Comparison of ENCODE assay signal across 17 cellular contexts in genomic region chr11:65185166-65185565, GRCh38. TPM values are rescaled to one million over a fixed set of nuclear protein-coding genes. Genes with fewer than 3 reads are reported as not detected.
"Had no signal": no experiment of that assay in that cellular context is flagged by ENCODE, and none has a peak within 500 bp of the region (broad histone marks: within the 10 kb centered on the region; RNA-seq: fewer than 3 reads in every experiment).

No MANE protein-coding gene starts in this region.

- ATAC-seq: natural killer cell had no signal

- H2AFZ ChIP-seq: hepatocyte had no signal

- H3K27me3 Mint-ChIP-seq: activated CD4-positive, alpha-beta memory T cell treated with anti-CD3 and anti-CD28 coated beads for 36 hours; stimulated activated naive CD8-positive, alpha-beta T cell treated with anti-CD3 and anti-CD28 coated beads, Interleukin-15, Interleukin-2, amounts not matched to agents 100 ng/mL and 50 ng/mL, for 24 hours had no signal

- H3K27me3 ChIP-seq: adrenal gland, hepatocyte had no signal

- H3K9me3 ChIP-seq: adrenal gland had no signal

- H3K27ac ChIP-seq: adrenal gland, hepatocyte had no signal

- H3K27ac Mint-ChIP-seq: activated T-helper 2 cell treated with anti-CD3 and anti-CD28 coated beads, Interferon-gamma antibody, Interleukin-2, Interleukin-4, amounts not matched to agents 10 μg/mL and 5 μg/mL and 100 μg/mL, durations not matched to agents 14 hours and 24 hours and 36 hours; stimulated activated naive CD8-positive, alpha-beta T cell treated with anti-CD3 and anti-CD28 coated beads, Interleukin-15, Interleukin-2, amounts not matched to agents 100 ng/mL and 50 ng/mL, for 24 hours had no signal

- DNase-seq: activated CD4-positive, alpha-beta memory T cell treated with anti-CD3 and anti-CD28 coated beads for 36 hours; activated CD4-positive, alpha-beta T cell treated with anti-CD3 and anti-CD28 coated beads for 1 hour; activated naive CD4-positive, alpha-beta T cell treated with anti-CD3 and anti-CD28 coated beads, Interleukin-2, amount 50 U/mL, for 16 hours; central memory CD4-positive, alpha-beta T cell; effector memory CD4-positive, alpha-beta T cell; natural killer cell; occipital lobe; stimulated activated CD4-positive, alpha-beta T cell treated with anti-CD3 and anti-CD28 coated beads, Interleukin-2, amount 100 ng/mL, for 48 hours; T-helper 9 cell had no signal

- H3K4me2 ChIP-seq: hepatocyte had no signal

- H3K4me3 Mint-ChIP-seq: activated CD4-positive, alpha-beta memory T cell treated with anti-CD3 and anti-CD28 coated beads for 36 hours; stimulated activated naive CD8-positive, alpha-beta T cell treated with anti-CD3 and anti-CD28 coated beads, Interleukin-15, Interleukin-2, amounts not matched to agents 100 ng/mL and 50 ng/mL, for 24 hours had no signal

- H3K4me3 ChIP-seq: adrenal gland, hepatocyte had no signal

- H3K9me3 Mint-ChIP-seq: activated CD4-positive, alpha-beta memory T cell treated with anti-CD3 and anti-CD28 coated beads for 36 hours; activated T-helper 2 cell treated with anti-CD3 and anti-CD28 coated beads, Interferon-gamma antibody, Interleukin-2, Interleukin-4, amounts not matched to agents 10 μg/mL and 5 μg/mL and 100 μg/mL, durations not matched to agents 14 hours and 24 hours and 36 hours; natural killer cell; stimulated activated naive CD8-positive, alpha-beta T cell treated with anti-CD3 and anti-CD28 coated beads, Interleukin-15, Interleukin-2, amounts not matched to agents 100 ng/mL and 50 ng/mL, for 24 hours had no signal

RNA-seq across cellular contexts. Expression of gene SPDYC, which starts 15.1 kb away (rescaled TPM):
- total RNA-seq: activated CD4-positive, alpha-beta memory T cell treated with anti-CD3 and anti-CD28 coated beads for 36 hours; activated T-helper 2 cell treated with anti-CD3 and anti-CD28 coated beads, Interferon-gamma antibody, Interleukin-2, Interleukin-4, amounts not matched to agents 10 μg/mL and 5 μg/mL and 100 μg/mL, durations not matched to agents 14 hours and 24 hours and 36 hours; adrenal gland; epithelial cell of proximal tubule; hepatocyte; mucosa of gallbladder; natural killer cell; occipital lobe; temporal lobe; ureter had no signal
- polyA plus RNA-seq: hepatocyte had no signal
